In the genomic region with DNA sequence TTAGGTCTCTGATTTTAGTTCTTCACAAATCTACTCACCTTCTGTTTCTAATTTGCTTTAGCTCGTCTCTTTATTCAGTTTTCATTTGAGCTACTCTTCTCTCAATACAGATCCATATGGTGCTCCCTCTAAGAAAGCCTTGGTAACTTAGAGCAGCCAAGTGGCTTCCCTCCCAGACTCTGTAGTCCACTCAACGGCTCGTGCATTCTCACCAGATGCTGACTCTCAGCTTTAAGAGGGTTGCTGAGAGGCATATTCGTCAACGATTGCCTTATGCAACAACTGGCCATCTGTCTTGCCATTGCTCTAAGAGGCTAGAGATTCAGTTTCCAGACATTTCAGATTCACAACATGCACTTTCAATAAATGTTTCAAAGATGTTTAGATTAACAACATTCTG, we compare ENCODE assay signal across 18 cellular contexts.
DNase-seq lines count a peak whose midpoint lies in the region; ATAC-seq and TF ChIP-seq lines count a peak whose summit lies in the region.
"Had no signal": no experiment of that assay in that cellular context is flagged by ENCODE, and none has a peak within 500 bp of the region (broad histone marks: within the 10 kb centered on the region; RNA-seq: fewer than 3 reads in every experiment).

No MANE protein-coding gene starts in this region.

- H3K4me1 Mint-ChIP-seq in glutamatergic neuron (ENCODE audit: low read depth, unreplicated experiment): peaks cover 16% of the 10 kb centered on the region
- H3K4me1 Mint-ChIP-seq: CD4-positive, CD25-positive, alpha-beta regulatory T cell; GM23338; T-cell had no signal

- H3K4me3 Mint-ChIP-seq in glutamatergic neuron (ENCODE audit: unreplicated experiment): no peak overlapping the region
- H3K4me3 Mint-ChIP-seq: CD4-positive, CD25-positive, alpha-beta regulatory T cell; GM23338; T-cell had no signal

- no peak for ATAC-seq in HG02884 (IDR thresholded peaks at IDR 0.05; ENCODE audit: unreplicated experiment)
- ATAC-seq: GM23338, Right ventricle myocardium inferior, T-cell had no signal

- peaks cover 6% of the 10 kb centered on the region for H3K36me3 Mint-ChIP-seq in glutamatergic neuron (ENCODE audit: unreplicated experiment)
- H3K36me3 Mint-ChIP-seq: CD4-positive, CD25-positive, alpha-beta regulatory T cell; T-cell had no signal

- peak overlapping the region; percentile 94 for H3K27ac Mint-ChIP-seq in glutamatergic neuron (ENCODE audit: unreplicated experiment)
- H3K27ac Mint-ChIP-seq: CD4-positive, CD25-positive, alpha-beta regulatory T cell; GM23338; T-cell had no signal

- TF ChIP-seq CTCF in glutamatergic neuron (IDR thresholded peaks at IDR 0.05; ENCODE audit: partially characterized antibody, unreplicated experiment): no peak

- DNase-seq in NCI-H1694 treated with DMSO at 0.1 percent for 48 hours (lab: John Stamatoyannopoulos, UW) (peak; percentile 14), NCI-H1694 (lab: John Stamatoyannopoulos, UW) (no peak), NCI-H524 treated with DMSO at 0.1 percent for 48 hours (lab: John Stamatoyannopoulos, UW) (peak; percentile 96), glutamatergic neuron (peak; percentile 45), NCI-H1930 (lab: John Stamatoyannopoulos, UW) (no peak), NCI-H345 (lab: John Stamatoyannopoulos, UW) (no peak)
- DNase-seq: BE2C; CD4-positive, CD25-positive, alpha-beta regulatory T cell; COR-L47; HCEC 1CT; NCI-H2029 treated with DMSO at 0.1 percent for 48 hours; NCI-H2227 treated with DMSO at 0.1 percent for 48 hours; NCI-H69; SK-N-SH; T-cell had no signal

- no peaks in the 10 kb centered on the region for H3K27me3 Mint-ChIP-seq in glutamatergic neuron (ENCODE audit: unreplicated experiment)
- H3K27me3 Mint-ChIP-seq: CD4-positive, CD25-positive, alpha-beta regulatory T cell; T-cell had no signal

- peaks cover 9% of the 10 kb centered on the region for H3K9me3 Mint-ChIP-seq in glutamatergic neuron (ENCODE audit: unreplicated experiment)
- H3K9me3 Mint-ChIP-seq: GM23338 had no signal

Comparison
In these comparisons a context has a peak if more than half of its experiments do, and no peak if none do; other contexts are left out.
1. DNase-seq: peak in NCI-H1694 treated with DMSO at 0.1 percent for 48 hours (single experiment), NCI-H524 treated with DMSO at 0.1 percent for 48 hours (single experiment) and glutamatergic neuron (single experiment); none in NCI-H1694 (single experiment), NCI-H1930 (0 of 2) and NCI-H345 (single experiment).